ENCODE assay signal across 17 cellular contexts in the genomic region with DNA sequence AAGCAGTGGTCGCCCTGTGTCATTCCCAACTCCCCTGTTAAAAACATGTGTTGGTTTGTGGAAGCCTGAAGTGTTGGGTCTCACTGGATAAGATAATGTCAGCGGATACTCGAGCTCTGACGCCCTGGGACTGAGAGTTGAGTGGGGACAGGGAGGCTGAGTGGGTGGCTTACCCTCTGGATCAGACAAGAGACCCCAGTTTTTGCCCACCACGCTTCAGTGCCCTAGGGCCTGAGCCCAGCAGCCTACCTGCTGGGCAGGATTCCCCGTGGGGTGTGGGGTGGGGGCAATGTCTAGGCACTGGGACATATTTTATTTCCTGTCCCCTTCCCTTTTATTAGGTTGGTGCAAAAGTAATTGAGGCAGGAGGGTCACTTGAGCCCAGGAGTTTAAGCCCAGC.
"Had no signal": no experiment of that assay in that cellular context is flagged by ENCODE, and none has a peak within 500 bp of the region (broad histone marks: within the 10 kb centered on the region; RNA-seq: fewer than 3 reads in every experiment).

No MANE protein-coding gene starts in this region.

- ATAC-seq: activated T-helper 17 cell treated with anti-CD3 and anti-CD28 coated beads, Interleukin-2, amount 50 U/mL, for 72 hours; sciatic nerve; stimulated activated naive B cell treated with anti-CD40 and anti-IgM and Interleukin-4, amounts not matched to agents 10 μg/mL and 1 μg/mL and 100 μg/mL, for 72 hours had no signal

- H3K4me1 Mint-ChIP-seq: activated CD4-positive, alpha-beta memory T cell treated with anti-CD3 and anti-CD28 coated beads, Interleukin-2, amount 10 ng/mL, durations not matched to agents 7 days and 5 days; activated T-helper 17 cell treated with anti-CD3 and anti-CD28 coated beads, Interleukin-2, amount 50 U/mL, for 72 hours; stimulated activated naive B cell treated with anti-CD40 and anti-IgM and Interleukin-4, amounts not matched to agents 10 μg/mL and 1 μg/mL and 100 μg/mL, for 72 hours had no signal

- H3K27me3 Mint-ChIP-seq: activated CD4-positive, alpha-beta memory T cell treated with anti-CD3 and anti-CD28 coated beads, Interleukin-2, amount 10 ng/mL, durations not matched to agents 7 days and 5 days had no signal

- H3K4me3 Mint-ChIP-seq: activated CD4-positive, alpha-beta memory T cell treated with anti-CD3 and anti-CD28 coated beads, Interleukin-2, amount 10 ng/mL, durations not matched to agents 7 days and 5 days; activated naive CD4-positive, alpha-beta T cell treated with anti-CD3 and anti-CD28 coated beads for 36 hours; activated T-helper 17 cell treated with anti-CD3 and anti-CD28 coated beads, Interleukin-2, amount 50 U/mL, for 72 hours; neural progenitor cell; stimulated activated naive B cell treated with anti-CD40 and anti-IgM and Interleukin-4, amounts not matched to agents 10 μg/mL and 1 μg/mL and 100 μg/mL, for 72 hours had no signal

- H3K36me3 Mint-ChIP-seq: stimulated activated naive B cell treated with anti-CD40 and anti-IgM and Interleukin-4, amounts not matched to agents 10 μg/mL and 1 μg/mL and 100 μg/mL, for 72 hours had no signal

- H3K27ac Mint-ChIP-seq: activated CD4-positive, alpha-beta memory T cell treated with anti-CD3 and anti-CD28 coated beads, Interleukin-2, amount 10 ng/mL, durations not matched to agents 7 days and 5 days; activated naive CD4-positive, alpha-beta T cell treated with anti-CD3 and anti-CD28 coated beads for 36 hours; activated T-helper 17 cell treated with anti-CD3 and anti-CD28 coated beads, Interleukin-2, amount 50 U/mL, for 72 hours; neural progenitor cell; stimulated activated naive B cell treated with anti-CD40 and anti-IgM and Interleukin-4, amounts not matched to agents 10 μg/mL and 1 μg/mL and 100 μg/mL, for 72 hours had no signal

- H3K27ac ChIP-seq: brain microvascular endothelial cell, neural progenitor cell, ovary, tibial nerve had no signal

- DNase-seq: activated CD4-positive, alpha-beta memory T cell treated with anti-CD3 and anti-CD28 coated beads, Interleukin-2, amount 10 ng/mL, durations not matched to agents 7 days and 5 days; activated CD4-positive, alpha-beta T cell treated with anti-CD3 and anti-CD28 coated beads for 4 hours; activated naive CD4-positive, alpha-beta T cell treated with anti-CD3 and anti-CD28 coated beads for 36 hours; activated T-cell treated with anti-CD3 and anti-CD28 coated beads, Interleukin-2, amount 50 U/mL, for 1 hour; anterior cingulate cortex; brain microvascular endothelial cell; cortex of kidney; hypothalamus; stimulated activated CD4-positive, alpha-beta T cell treated with anti-CD3 and anti-CD28 coated beads, Interleukin-4, amount 100 ng/mL, for 4 hours; stimulated activated naive B cell treated with anti-CD40 and anti-IgM and Interleukin-4, amounts not matched to agents 10 μg/mL and 1 μg/mL and 100 μg/mL, for 72 hours; SW 1271; T-helper 2 cell had no signal

- H3K36me3 ChIP-seq: brain microvascular endothelial cell, neural progenitor cell, ovary had no signal

- H3K9me3 Mint-ChIP-seq: activated CD4-positive, alpha-beta memory T cell treated with anti-CD3 and anti-CD28 coated beads, Interleukin-2, amount 10 ng/mL, durations not matched to agents 7 days and 5 days; activated naive CD4-positive, alpha-beta T cell treated with anti-CD3 and anti-CD28 coated beads for 36 hours; activated T-helper 17 cell treated with anti-CD3 and anti-CD28 coated beads, Interleukin-2, amount 50 U/mL, for 72 hours; neural progenitor cell; stimulated activated naive B cell treated with anti-CD40 and anti-IgM and Interleukin-4, amounts not matched to agents 10 μg/mL and 1 μg/mL and 100 μg/mL, for 72 hours had no signal

- H3K27me3 ChIP-seq: brain microvascular endothelial cell, neural progenitor cell, ovary, tibial nerve had no signal

- H3K9me3 ChIP-seq: ovary, tibial nerve had no signal

- H3K4me3 ChIP-seq: neural progenitor cell, ovary, tibial nerve had no signal
